Comparison of ENCODE assay signal across 8 cellular contexts in genomic region chr16:85306071-85306792, GRCh38.
DNase-seq lines count a peak whose midpoint lies in the region; ATAC-seq and TF ChIP-seq lines count a peak whose summit lies in the region.

No MANE protein-coding gene starts in this region.

- H3K4me1 ChIP-seq in right atrium auricular region = peaks cover 0 to 80% of the 10 kb centered on the region in 2 donors

- ATAC-seq in GM18498 (IDR thresholded peaks at IDR 0.05; ENCODE audit: unreplicated experiment) (peak; percentile 73), HG03135 (IDR thresholded peaks at IDR 0.05; ENCODE audit: unreplicated experiment) (peak; percentile 62), HG03439 (IDR thresholded peaks at IDR 0.05; ENCODE audit: unreplicated experiment) (no peak)

- no peaks in the 10 kb centered on the region for H3K27me3 ChIP-seq in right atrium auricular region

- H3K27ac ChIP-seq in right atrium auricular region = peak overlapping the region; percentile 86 to 94

- DNase-seq in SW480 (ENCODE audit: low spot score) (peak; percentile 57), right atrium auricular region (ENCODE audit: low spot score) (peak; percentile 97), NCI-H524 treated with DMSO at 0.1 percent for 48 hours (lab: John Stamatoyannopoulos, UW) (no peak)
- peak; percentile 73 for DNase-seq in activated naive CD8-positive, alpha-beta T cell treated with anti-CD3 and anti-CD28 coated beads, Interleukin-2, amount 50 U/mL, for 16 hours (ENCODE audit: low read depth, low spot score)
- DNase-seq in stimulated activated CD4-positive, alpha-beta T cell treated with anti-CD3 and anti-CD28 coated beads, Interleukin-15, amount 100 ng/mL, for 24 hours = peak; percentile 91

- no peak for TF ChIP-seq CTCF in right atrium auricular region (IDR thresholded peaks at IDR 0.05)

- H3K4me3 ChIP-seq in right atrium auricular region = no peak overlapping the region

- no peaks in the 10 kb centered on the region for H3K36me3 ChIP-seq in right atrium auricular region

- no peaks in the 10 kb centered on the region for H3K9me3 ChIP-seq in right atrium auricular region
